In the genomic region with DNA sequence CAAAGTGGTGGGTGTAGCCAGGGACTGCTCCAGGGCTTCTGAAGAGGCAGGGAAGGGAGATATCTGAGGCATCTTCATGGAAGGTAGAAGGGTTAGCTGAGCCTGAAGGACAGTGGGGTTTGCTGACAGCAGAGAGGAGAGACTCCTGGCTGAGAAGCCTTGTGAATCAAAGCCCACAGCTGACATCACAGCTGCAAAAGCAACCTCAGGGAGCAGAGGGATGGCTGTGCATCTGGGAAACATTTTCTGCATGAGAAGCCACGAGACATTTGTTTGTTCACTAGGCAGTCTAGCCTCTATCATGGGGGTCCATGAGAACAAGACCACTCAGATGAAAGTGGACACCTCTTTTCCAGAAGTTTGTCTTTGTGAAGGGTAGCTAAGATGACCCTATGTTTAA, we compare ENCODE assay signal across 22 cellular contexts.
"Had no signal": no experiment of that assay in that cellular context is flagged by ENCODE, and none has a peak within 500 bp of the region (broad histone marks: within the 10 kb centered on the region; RNA-seq: fewer than 3 reads in every experiment).

No MANE protein-coding gene starts in this region.

- H3K9me3 ChIP-seq: gastrocnemius medialis, prostate gland, right atrium auricular region, stomach, testis, tibial artery had no signal

- H3K4me1 ChIP-seq: gastrocnemius medialis, prostate gland, right atrium auricular region, stomach, testis had no signal

- H3K27ac ChIP-seq: dorsolateral prefrontal cortex, gastrocnemius medialis, prostate gland, right atrium auricular region, stomach, testis, tibial artery had no signal

- H3K27me3 ChIP-seq: dorsolateral prefrontal cortex, gastrocnemius medialis, right atrium auricular region, stomach, testis, tibial artery had no signal

- H3K4me1 Mint-ChIP-seq: naive B cell; stimulated activated effector memory CD8-positive, alpha-beta T cell treated with anti-CD3 and anti-CD28 coated beads, Interleukin-12 subunit alpha, Interleukin-12 subunit beta, amount 100 ng/mL, for 72 hours had no signal

- H3K4me3 ChIP-seq: dorsolateral prefrontal cortex, gastrocnemius medialis, lung, prostate gland, right atrium auricular region, stomach, testis, tibial artery had no signal

- H3K27me3 Mint-ChIP-seq: memory B cell; naive B cell; natural killer cell treated with Interleukin-12 subunit alpha and Interleukin-12 subunit beta and Interleukin-15 and Interleukin-18, amount 100 ng/mL, for 72 hours; type B pancreatic cell had no signal

- H3K27ac Mint-ChIP-seq: memory B cell; naive B cell; natural killer cell treated with Interleukin-12 subunit alpha and Interleukin-12 subunit beta and Interleukin-15 and Interleukin-18, amount 100 ng/mL, for 72 hours; stimulated activated effector memory CD8-positive, alpha-beta T cell treated with anti-CD3 and anti-CD28 coated beads, Interleukin-12 subunit alpha, Interleukin-12 subunit beta, amount 100 ng/mL, for 72 hours; type B pancreatic cell had no signal

- DNase-seq: dorsolateral prefrontal cortex; effector CD4-positive, alpha-beta T cell; foreskin fibroblast; gastrocnemius medialis; head of caudate nucleus; naive B cell; nucleus accumbens; stimulated activated CD4-positive, alpha-beta T cell treated with anti-CD3 and anti-CD28 coated beads, Interleukin-2, amount 100 ng/mL, for 24 hours; stimulated activated CD4-positive, alpha-beta T cell treated with anti-CD3 and anti-CD28 coated beads, Interleukin-4, amount 100 ng/mL, for 24 hours; stimulated activated naive CD4-positive, alpha-beta T cell treated with Interleukin-2 at 50 U/mL for 16 hours; stomach; testis; tibial artery had no signal

- H3K9me3 Mint-ChIP-seq: memory B cell, naive B cell had no signal

- H3K4me3 Mint-ChIP-seq: memory B cell; naive B cell; natural killer cell treated with Interleukin-12 subunit alpha and Interleukin-12 subunit beta and Interleukin-15 and Interleukin-18, amount 100 ng/mL, for 72 hours; stimulated activated effector memory CD8-positive, alpha-beta T cell treated with anti-CD3 and anti-CD28 coated beads, Interleukin-12 subunit alpha, Interleukin-12 subunit beta, amount 100 ng/mL, for 72 hours; type B pancreatic cell had no signal

- H3K36me3 ChIP-seq: gastrocnemius medialis, prostate gland, right atrium auricular region, stomach, tibial artery had no signal

- H3K36me3 Mint-ChIP-seq: memory B cell; naive B cell; natural killer cell treated with Interleukin-12 subunit alpha and Interleukin-12 subunit beta and Interleukin-15 and Interleukin-18, amount 100 ng/mL, for 72 hours; stimulated activated effector memory CD8-positive, alpha-beta T cell treated with anti-CD3 and anti-CD28 coated beads, Interleukin-12 subunit alpha, Interleukin-12 subunit beta, amount 100 ng/mL, for 72 hours; type B pancreatic cell had no signal

- ATAC-seq: gastrocnemius medialis; left lobe of liver; natural killer cell treated with Interleukin-12 subunit alpha and Interleukin-12 subunit beta and Interleukin-15 and Interleukin-18, amount 100 ng/mL, for 72 hours; sciatic nerve; stimulated activated effector memory CD8-positive, alpha-beta T cell treated with anti-CD3 and anti-CD28 coated beads, Interleukin-12 subunit alpha, Interleukin-12 subunit beta, amount 100 ng/mL, for 72 hours had no signal
